Comparison of ENCODE assay signal across 8 cellular contexts in genomic region chr15:72685925-72686794, GRCh38. TPM values are rescaled to one million over a fixed set of nuclear protein-coding genes. Genes with fewer than 3 reads are reported as not detected.
DNase-seq lines count a peak whose midpoint lies in the region; ATAC-seq lines count a peak whose summit lies in the region.

TSS of gene BBS4 (plus strand) at chr15:72686207. CDS start at chr15:72686228, 21 bp downstream.
A gene with protein sequence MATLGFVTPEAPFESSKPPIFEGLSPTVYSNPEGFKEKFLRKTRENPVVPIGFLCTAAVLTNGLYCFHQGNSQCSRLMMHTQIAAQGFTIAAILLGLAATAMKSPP (minus strand): TSS chr15:72686182. CDS start chr15:72676374, 9,808 bp downstream.

- DNase-seq in AG08395 (ENCODE audit: low spot score) (peak; percentile 87), lung microvascular endothelial cell (ENCODE audit: low read depth in 2 of 2) (peak; percentile 76 to 86), DMS53 (lab: John Stamatoyannopoulos, UW) (no peak)
- DNase-seq in activated CD4-positive, alpha-beta T cell treated with anti-CD3 and anti-CD28 coated beads for 48 hours, result peak; percentile 91
- peak; percentile 74 for DNase-seq in stimulated activated CD8-positive, alpha-beta memory T cell treated with anti-CD3 and anti-CD28 coated beads, Interleukin-12 subunit alpha, Interleukin-12 subunit beta, amount 100 ng/mL, for 4 hours (ENCODE audit: low read depth)

- H3K36me3 ChIP-seq in duodenal mucosa (ENCODE audit: control insufficient read depth in 1 of 2, insufficient read depth in 2 of 2, low read length in 2 of 2), result no peaks in the 10 kb centered on the region

- ATAC-seq in GM19328 (IDR thresholded peaks at IDR 0.05; ENCODE audit: unreplicated experiment) (peak; percentile 98), HG03469 (IDR thresholded peaks at IDR 0.05; ENCODE audit: unreplicated experiment) (peak; percentile 61)

- no peaks in the 10 kb centered on the region for H3K27me3 ChIP-seq in duodenal mucosa (ENCODE audit: control insufficient read depth in 1 of 2, insufficient read depth in 2 of 2, low read length in 2 of 2)

- peaks cover 0 to 5% of the 10 kb centered on the region in 2 donors for H3K4me1 ChIP-seq in duodenal mucosa (ENCODE audit: control insufficient read depth in 1 of 2, insufficient read depth in 2 of 2, low read length in 2 of 2)

- H3K4me3 ChIP-seq in duodenal mucosa (ENCODE audit: low read depth in 1 of 2, low read length in 2 of 2), result peak within 1 kb of the TSS; percentile 94 to 99

- no peaks in the 10 kb centered on the region for H3K9me3 ChIP-seq in duodenal mucosa (ENCODE audit: control insufficient read depth in 1 of 2, low read length in 2 of 2)

- H3K27ac ChIP-seq in duodenal mucosa (ENCODE audit: low read depth, low read length), result peak within 1 kb of the TSS; percentile 95

- H3K9ac ChIP-seq in duodenal mucosa (ENCODE audit: low read depth in 1 of 2, low read length in 2 of 2), result peak within 1 kb of the TSS; percentile 87 to 91

RNA-seq across cellular contexts. Expression of gene BBS4, which starts in this region (rescaled TPM):
- total RNA-seq in lung microvascular endothelial cell, result 4.2 and 7.0 TPM in 2 replicates

RNA-seq across cellular contexts. Expression of the second gene that starts in this region (rescaled TPM):
- under 0.01 TPM in 1 of 2 replicates, not detected in the other for total RNA-seq in lung microvascular endothelial cell
